Comparison of ENCODE assay signal across 27 cellular contexts in the genomic region with DNA sequence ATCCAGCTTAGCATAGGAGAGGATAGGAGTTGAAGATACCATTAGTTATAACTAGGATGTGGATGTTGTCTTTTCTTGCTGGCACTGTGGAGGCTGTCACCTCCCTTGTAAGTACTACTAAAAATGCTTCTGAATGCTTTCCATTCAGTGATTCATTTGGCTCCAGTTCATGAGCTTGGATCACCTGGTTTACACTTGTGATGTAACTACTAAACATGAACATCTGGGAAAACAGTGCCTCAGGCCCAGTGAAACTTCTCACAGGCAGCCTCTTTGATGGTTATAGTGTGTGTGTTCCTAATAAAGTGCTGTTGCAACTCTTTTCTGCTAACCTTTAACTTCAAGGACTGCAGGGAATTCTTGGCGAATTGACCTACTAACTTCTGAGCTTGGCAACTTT. TPM values are rescaled to one million over a fixed set of nuclear protein-coding genes. Genes with fewer than 3 reads are reported as not detected.
DNase-seq lines count a peak whose midpoint lies in the region; ATAC-seq and TF ChIP-seq lines count a peak whose summit lies in the region.
"Had no signal": no experiment of that assay in that cellular context is flagged by ENCODE, and none has a peak within 500 bp of the region (broad histone marks: within the 10 kb centered on the region; RNA-seq: fewer than 3 reads in every experiment).

No MANE protein-coding gene starts in this region.

- TF ChIP-seq CTCF in astrocyte of the cerebellum (IDR thresholded peaks at IDR 0.05; ENCODE audit: low read depth, low read length, missing control alignments) (no peak), foreskin keratinocyte (conservative IDR thresholded peaks at IDR 0.05) (no peak), psoas muscle (IDR thresholded peaks at IDR 0.05) (no peak)

- intact Hi-C loops in psoas muscle (cut with DNase I) = loop anchor here in 1 of 2 donors (10.0 kb wide), 1 partner anchor 198 kb away; no protein-coding TSS in a partner anchor

- DNase-seq in H4 (ENCODE audit: low spot score) (peak; percentile 40), astrocyte of the cerebellum (ENCODE audit: low read depth) (peak; percentile 3), foreskin keratinocyte (peak; percentile 83 to 95), psoas muscle (no peak), NCI-H446 (lab: John Stamatoyannopoulos, UW) (no peak), HCEC 1CT (no peak), NCI-H748 treated with DMSO at 0.1 percent for 48 hours (lab: John Stamatoyannopoulos, UW) (no peak)
- DNase-seq: activated CD4-positive, alpha-beta T cell treated with anti-CD3 and anti-CD28 coated beads, Interleukin-2, amount 50 U/mL, for 48 hours; activated gamma-delta T cell treated with Interleukin-2 at 50 U/mL for 16 hours; activated T-cell treated with anti-CD3 and anti-CD28 coated beads for 4 hours; anterior cingulate cortex; CD8-positive, alpha-beta memory T cell; cerebellar nuclear complex; effector CD4-positive, alpha-beta T cell; EL; left ventricle myocardium superior; NCI-H1436; NCI-H2171; NCI-H774; WERI-Rb-1 had no signal

- ATAC-seq in foreskin keratinocyte (peak; percentile 97), psoas muscle (peak; percentile 45 to 83 (median 62)), GM18873 (IDR thresholded peaks at IDR 0.05; ENCODE audit: low FRiP score, unreplicated experiment) (no peak)
- ATAC-seq: GM23338; left ventricle myocardium superior; stimulated activated memory B cell treated with anti-CD40 and anti-IgM and Interleukin-4, amounts not matched to agents 10 μg/mL and 1 μg/mL and 100 μg/mL, for 72 hours had no signal

- no peaks in the 10 kb centered on the region for H3K9me3 ChIP-seq in psoas muscle
- H3K9me3 ChIP-seq: neutrophil, thoracic aorta had no signal

- no peaks in the 10 kb centered on the region for H3K36me3 ChIP-seq in psoas muscle (ENCODE audit: insufficient read depth in 1 of 2, low read depth in 1 of 2)
- H3K36me3 ChIP-seq: neutrophil, thoracic aorta, WERI-Rb-1 had no signal

- peaks cover 6% of the 10 kb centered on the region for H3K4me1 ChIP-seq in foreskin keratinocyte
- peaks cover 17% of the 10 kb centered on the region for H3K4me1 ChIP-seq in psoas muscle

- in situ Hi-C loops in astrocyte of the cerebellum (cut with HindIII; ENCODE audit: low sequenced_read_pairs) = no loop called here

- whole genome bisulfite sequencing in psoas muscle, 3 donors = 58 to 76% (median 74%) methylated on average over 1 of the region's 1 CpG

- H3K4me3 ChIP-seq in astrocyte of the cerebellum (ENCODE audit: low read depth, low read length) (no peak overlapping the region), psoas muscle (no peak overlapping the region)
- H3K4me3 ChIP-seq: GM23338, SK-N-MC, thoracic aorta had no signal

- H3K27ac ChIP-seq in foreskin keratinocyte (peak overlapping the region; percentile 46), psoas muscle (peak overlapping the region; percentile 83)
- H3K27ac ChIP-seq: neutrophil, SK-N-MC, thoracic aorta, WERI-Rb-1 had no signal

- H3K27me3 ChIP-seq in foreskin keratinocyte = no peaks in the 10 kb centered on the region
- peaks cover 0 to 2% (median 0%) of the 10 kb centered on the region in 3 donors for H3K27me3 ChIP-seq in psoas muscle (ENCODE audit: insufficient read depth in 3 of 3, low read length in 2 of 3)

RNA-seq across cellular contexts. Expression of a gene that starts 13.0 kb away (rescaled TPM):
- 0.12 and 0.19 TPM in 2 replicates for total RNA-seq in H4 (2014; rRNA removed; shearing (Covaris generic))
- total RNA-seq in foreskin keratinocyte (0.32 and 0.78 TPM in 2 replicates), psoas muscle (1 to 10 TPM; 4.8 to 9.3 (median 8.1) TPM)
- polyA plus RNA-seq in foreskin keratinocyte (0.02 and 0.17 TPM in 2 replicates), psoas muscle (1 to 10 TPM in 2 of 3 donors, under 1 TPM in 1; 0.81 to 6.3 (median 2.4) TPM)
- total RNA-seq: CD8-positive, alpha-beta memory T cell; T-helper 2 cell treated with Interferon-gamma antibody and Interleukin-4, amounts not matched to agents 100 ng/mL and 5 ng/mL, for 36 hours had no signal
- polyA plus RNA-seq: CD8-positive, alpha-beta memory T cell had no signal

Comparison
In these comparisons a context has a peak if more than half of its experiments do, and no peak if none do; other contexts are left out.
1. DNase-seq: peak in H4 (single experiment), astrocyte of the cerebellum (single experiment) and foreskin keratinocyte (2 of 2); none in psoas muscle (0 of 2), NCI-H446 (0 of 2), HCEC 1CT (single experiment) and NCI-H748 treated with DMSO at 0.1 percent for 48 hours (single experiment).